ENCODE assay signal across 1 cellular context in the genomic region with DNA sequence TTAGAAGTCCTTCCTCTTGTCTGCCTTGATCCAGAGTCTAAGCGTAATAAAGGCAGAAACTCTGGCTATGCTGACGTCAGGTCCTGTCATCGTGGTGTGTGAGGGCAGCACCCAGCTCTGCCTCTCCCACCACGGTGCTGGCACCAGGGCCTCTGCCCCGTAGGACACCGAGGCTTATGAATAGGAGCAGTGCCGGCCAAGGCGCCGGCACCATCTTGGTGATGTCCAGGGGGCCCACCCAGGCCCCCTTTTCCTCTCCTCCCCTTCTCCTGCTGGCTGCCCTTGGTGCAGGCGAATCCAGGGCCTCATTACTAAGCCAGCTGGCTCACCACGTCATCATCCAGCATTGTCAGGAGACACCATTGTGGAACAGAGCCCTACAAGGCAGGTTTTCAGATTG.
TF ChIP-seq lines count a peak whose summit lies in the region.

No MANE protein-coding gene starts in this region.

TF ChIP-seq in SK-N-SH, 30 proteins besides CTCF, POLR2A, EP300 and RAD21 (continued from another document):
- TF ChIP-seq, protein P1, sequence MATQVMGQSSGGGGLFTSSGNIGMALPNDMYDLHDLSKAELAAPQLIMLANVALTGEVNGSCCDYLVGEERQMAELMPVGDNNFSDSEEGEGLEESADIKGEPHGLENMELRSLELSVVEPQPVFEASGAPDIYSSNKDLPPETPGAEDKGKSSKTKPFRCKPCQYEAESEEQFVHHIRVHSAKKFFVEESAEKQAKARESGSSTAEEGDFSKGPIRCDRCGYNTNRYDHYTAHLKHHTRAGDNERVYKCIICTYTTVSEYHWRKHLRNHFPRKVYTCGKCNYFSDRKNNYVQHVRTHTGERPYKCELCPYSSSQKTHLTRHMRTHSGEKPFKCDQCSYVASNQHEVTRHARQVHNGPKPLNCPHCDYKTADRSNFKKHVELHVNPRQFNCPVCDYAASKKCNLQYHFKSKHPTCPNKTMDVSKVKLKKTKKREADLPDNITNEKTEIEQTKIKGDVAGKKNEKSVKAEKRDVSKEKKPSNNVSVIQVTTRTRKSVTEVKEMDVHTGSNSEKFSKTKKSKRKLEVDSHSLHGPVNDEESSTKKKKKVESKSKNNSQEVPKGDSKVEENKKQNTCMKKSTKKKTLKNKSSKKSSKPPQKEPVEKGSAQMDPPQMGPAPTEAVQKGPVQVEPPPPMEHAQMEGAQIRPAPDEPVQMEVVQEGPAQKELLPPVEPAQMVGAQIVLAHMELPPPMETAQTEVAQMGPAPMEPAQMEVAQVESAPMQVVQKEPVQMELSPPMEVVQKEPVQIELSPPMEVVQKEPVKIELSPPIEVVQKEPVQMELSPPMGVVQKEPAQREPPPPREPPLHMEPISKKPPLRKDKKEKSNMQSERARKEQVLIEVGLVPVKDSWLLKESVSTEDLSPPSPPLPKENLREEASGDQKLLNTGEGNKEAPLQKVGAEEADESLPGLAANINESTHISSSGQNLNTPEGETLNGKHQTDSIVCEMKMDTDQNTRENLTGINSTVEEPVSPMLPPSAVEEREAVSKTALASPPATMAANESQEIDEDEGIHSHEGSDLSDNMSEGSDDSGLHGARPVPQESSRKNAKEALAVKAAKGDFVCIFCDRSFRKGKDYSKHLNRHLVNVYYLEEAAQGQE (IDR thresholded peaks at IDR 0.05; ENCODE audit: low read depth, low read length): no peak
- TF ChIP-seq NRF1 (IDR thresholded peaks at IDR 0.05; ENCODE audit: low read depth, low read length): no peak
- TF ChIP-seq JUND (IDR thresholded peaks at IDR 0.05): no peak
- TF ChIP-seq USF1 (IDR thresholded peaks at IDR 0.05; ENCODE audit: borderline replicate concordance, low read depth): no peak
- TF ChIP-seq SMC3 (IDR thresholded peaks at IDR 0.05; ENCODE audit: low read depth, low read length): no peak
- no peak for TF ChIP-seq YY1 (IDR thresholded peaks at IDR 0.05; ENCODE audit: low read depth)
